8 cellular contexts compared by ENCODE assay signal in genomic region chr5:115840825-115841224, GRCh38. TPM values are rescaled to one million over a fixed set of nuclear protein-coding genes. Genes with fewer than 3 reads are reported as not detected.
A peak's percentile ranks its signal among the peaks of the same experiment; 100 is the strongest.
DNase-seq lines count a peak whose midpoint lies in the region; ATAC-seq and TF ChIP-seq lines count a peak whose summit lies in the region.

No MANE protein-coding gene starts in this region.

- intact Hi-C loops in ascending aorta (cut with DNase I) = loop anchor here (2.0 to 5.0 kb wide), 5 partner anchors 214 to 674 kb away; partner anchors contain the start of genes CCDC112, COMMD10, FEM1C and TMED7
- intact Hi-C loops in lower leg skin (cut with DNase I; ENCODE audit: low total_unique reads) = no loop called here
- intact Hi-C loops in transverse colon (cut with DNase I; ENCODE audit: low total_unique reads) = no loop called here

- peak overlapping the region; percentile 96 for H3K4me3 Mint-ChIP-seq in activated T-cell treated with anti-CD3 and anti-CD28 coated beads, Interleukin-2, amount 50 U/mL, for 72 hours

- peak overlapping the region; percentile 99 for H3K27ac Mint-ChIP-seq in activated T-cell treated with anti-CD3 and anti-CD28 coated beads, Interleukin-2, amount 50 U/mL, for 72 hours

- no peak for ATAC-seq in activated T-cell treated with anti-CD3 and anti-CD28 coated beads, Interleukin-2, amount 50 U/mL, for 72 hours (replicated peaks in 1 of 2)
- ATAC-seq in HG03175 (IDR thresholded peaks at IDR 0.05; ENCODE audit: unreplicated experiment) (no peak), GM21423 (IDR thresholded peaks at IDR 0.05; ENCODE audit: unreplicated experiment) (no peak)

- H3K27me3 ChIP-seq in ascending aorta (no peaks in the 10 kb centered on the region), transverse colon (no peaks in the 10 kb centered on the region)

- peaks cover 5 to 36% of the 10 kb centered on the region in 2 donors for H3K4me1 ChIP-seq in ascending aorta
- H3K4me1 ChIP-seq in transverse colon = peaks cover 28 to 56% (median 34%) of the 10 kb centered on the region in 4 donors

- no peak for DNase-seq in activated T-cell treated with anti-CD3 and anti-CD28 coated beads, Interleukin-2, amount 50 U/mL, for 72 hours
- DNase-seq in activated T-cell treated with anti-CD3 and anti-CD28 coated beads for 4 hours = no peak
- no peak for DNase-seq in ascending aorta (ENCODE audit: low spot score in 2 of 2)
- no peak for DNase-seq in lower leg skin (ENCODE audit: low spot score in 2 of 2)
- no peak for DNase-seq in transverse colon
- DNase-seq in cortex of kidney (lab: John Stamatoyannopoulos, UW) = no peak

- in situ Hi-C loops in transverse colon (cut with MboI; ENCODE audit: low pct_ligation_motif_present in 1 of 4, low pct_unique_long_range_greater_than_20kb in 1 of 4, low sequenced_read_pairs in 3 of 4) = loop anchor here in 3 of 4 donors (25.0 kb wide), 2 partner anchors 221 to 529 kb away; no protein-coding TSS in a partner anchor

- H3K36me3 ChIP-seq in ascending aorta (peaks cover 15 to 19% of the 10 kb centered on the region in 2 donors), transverse colon (peaks cover 0 to 19% (median 8%) of the 10 kb centered on the region in 4 donors)

- H3K27me3 Mint-ChIP-seq in activated T-cell treated with anti-CD3 and anti-CD28 coated beads, Interleukin-2, amount 50 U/mL, for 72 hours (ENCODE audit: low read depth) = no peaks in the 10 kb centered on the region

- no peaks in the 10 kb centered on the region for H3K9me3 Mint-ChIP-seq in activated T-cell treated with anti-CD3 and anti-CD28 coated beads, Interleukin-2, amount 50 U/mL, for 72 hours

- H3K4me1 Mint-ChIP-seq in activated T-cell treated with anti-CD3 and anti-CD28 coated beads, Interleukin-2, amount 50 U/mL, for 72 hours (ENCODE audit: low read depth) = peaks cover 54% of the 10 kb centered on the region

- H3K27ac ChIP-seq in ascending aorta (peak overlapping the region; percentile 94 to 96), transverse colon (peak overlapping the region; percentile 92 to 94 (median 94))

- 0 to 1% methylated on average over 5 of the region's 5 CpGs for WGBS in lower leg skin, 2 donors
- WGBS in transverse colon (ENCODE audit: low coverage in 1 of 2), 2 donors = 1 to 4% methylated on average over 4 to 5 of the region's 5 CpGs

- TF ChIP-seq CTCF in ascending aorta (IDR thresholded peaks at IDR 0.05) (no peak), lower leg skin (IDR thresholded peaks at IDR 0.05) (no peak), transverse colon (IDR thresholded peaks at IDR 0.05) (no peak)

- H3K36me3 Mint-ChIP-seq in activated T-cell treated with anti-CD3 and anti-CD28 coated beads, Interleukin-2, amount 50 U/mL, for 72 hours (ENCODE audit: insufficient read depth in 2 of 2) = peaks cover 8 to 11% of the 10 kb centered on the region in 2 donors

- H3K4me3 ChIP-seq in ascending aorta (peak overlapping the region; percentile 91 to 92), lower leg skin (ENCODE audit: low read depth, poor library complexity, severe bottlenecking) (peak overlapping the region; percentile 88), transverse colon (peak overlapping the region; percentile 63 to 85 (median 78))

- H3K9me3 ChIP-seq in ascending aorta (no peaks in the 10 kb centered on the region), transverse colon (no peaks in the 10 kb centered on the region)

- no peak for TF ChIP-seq EP300 in transverse colon (IDR thresholded peaks at IDR 0.05; ENCODE audit: low read depth)

- TF ChIP-seq POLR2A in lower leg skin (IDR thresholded peaks at IDR 0.05) (no peak), transverse colon (IDR thresholded peaks at IDR 0.05) (no peak)

RNA-seq across cellular contexts. Expression of gene ATG12, which starts 0.5 kb away (rescaled TPM):
- total RNA-seq in activated T-cell treated with anti-CD3 and anti-CD28 coated beads, Interleukin-2, amount 50 U/mL, for 72 hours = 10 to 100 TPM; 43.0 to 50.0 TPM
- 30.3 TPM for total RNA-seq in ascending aorta
- 10 to 100 TPM; 29.7 to 52.7 (median 34.8) TPM for total RNA-seq in lower leg skin
- 10 to 100 TPM; 18.7 to 51.3 (median 31.4) TPM for total RNA-seq in transverse colon

RNA-seq across cellular contexts. Expression of gene AP3S1, which starts 0.9 kb away (rescaled TPM):
- total RNA-seq in activated T-cell treated with anti-CD3 and anti-CD28 coated beads, Interleukin-2, amount 50 U/mL, for 72 hours = 10 to 100 TPM; 58.7 to 63.4 TPM
- total RNA-seq in ascending aorta = 140 TPM
- 100 to 1,000 TPM in 1 of 4 donors, 10 to 100 TPM in 3; 53.3 to 198 (median 72.8) TPM for total RNA-seq in lower leg skin
- 100 to 1,000 TPM in 1 of 4 donors, 10 to 100 TPM in 3; 54.2 to 258 (median 65.7) TPM for total RNA-seq in transverse colon

RNA-seq across cellular contexts. Expression of gene CDO1, which starts 24.4 kb away (rescaled TPM):
- total RNA-seq in activated T-cell treated with anti-CD3 and anti-CD28 coated beads, Interleukin-2, amount 50 U/mL, for 72 hours = under 1 TPM; 0.42 to 0.50 TPM
- total RNA-seq in ascending aorta (36.0 TPM), lower leg skin (10 to 100 TPM in 2 of 4 donors, 1 to 10 TPM in 2; 3.5 to 17.9 (median 8.9) TPM), transverse colon (10 to 100 TPM in 1 of 4 donors, 1 to 10 TPM in 1, under 1 TPM in 1, not detected in 1; 0.40 to 10.4 (median 4.4) TPM)
